Comparison of ENCODE assay signal across 10 cellular contexts in the genomic region with DNA sequence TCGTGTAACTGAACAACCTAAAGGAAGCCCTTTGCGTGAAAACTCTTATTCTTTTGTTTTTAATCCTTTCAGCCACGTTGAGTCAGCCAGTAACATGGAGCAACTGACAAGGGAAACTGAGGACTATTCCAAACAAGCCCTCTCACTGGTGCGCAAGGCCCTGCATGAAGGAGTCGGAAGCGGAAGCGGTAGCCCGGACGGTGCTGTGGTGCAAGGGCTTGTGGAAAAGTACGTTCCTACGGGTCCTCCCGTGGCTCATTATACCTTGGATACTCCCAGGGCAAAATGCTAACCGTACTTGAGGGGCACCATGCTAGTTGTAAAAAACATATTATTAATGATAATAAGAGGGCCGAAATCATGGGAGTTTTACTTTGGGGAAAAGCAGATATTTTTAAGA. TPM values are rescaled to one million over a fixed set of nuclear protein-coding genes. Genes with fewer than 3 reads are reported as not detected.
DNase-seq lines count a peak whose midpoint lies in the region; ATAC-seq, FAIRE-seq and TF ChIP-seq lines count a peak whose summit lies in the region.
"Had no signal": no experiment of that assay in that cellular context is flagged by ENCODE, and none has a peak within 500 bp of the region (broad histone marks: within the 10 kb centered on the region; RNA-seq: fewer than 3 reads in every experiment).

No MANE protein-coding gene starts in this region.

- CTCF ChIA-PET in AG04449 (lab: Yijun Ruan, JAX): interaction anchor here (0.8 to 2.1 kb wide), 39 partner anchors 10 to 279 kb away, joined by 3 to 54 read pairs (median 6); no protein-coding TSS in a partner anchor
- CTCF ChIA-PET in H1 (lab: Charles Lee; ENCODE audit: partially characterized antibody): interaction anchor here (0.8 to 2.3 kb wide), 27 partner anchors 11 to 420 kb away, joined by 3 to 15 read pairs (median 5); no protein-coding TSS in a partner anchor
- CTCF ChIA-PET in naive thymus-derived CD4-positive, alpha-beta T cell (lab: Charles Lee): no interaction called here

- no peak overlapping the region for H3K56ac ChIP-seq in H1 (replicated peaks; ENCODE audit: insufficient read length, low read depth, low read length)

- H3K79me2 ChIP-seq in H1 (ENCODE audit: control insufficient read depth in 1 of 2, insufficient read depth in 2 of 2, low read length in 2 of 2): no peaks in the 10 kb centered on the region

- H3K27ac Mint-ChIP-seq in naive thymus-derived CD4-positive, alpha-beta T cell: no peak overlapping the region
- H3K27ac Mint-ChIP-seq: CD4-positive, CD25-positive, alpha-beta regulatory T cell had no signal

- TF ChIP-seq POLR2A in H1 (IDR thresholded peaks at IDR 0.05; ENCODE audit: control extremely low read depth in 1 of 2, low read depth in 2 of 2, low read length in 2 of 2): no peak

- no peak for TF ChIP-seq RAD21 in H1 (IDR thresholded peaks at IDR 0.05 in 1 of 2, conservative IDR thresholded peaks at IDR 0.05 in 1 of 2; ENCODE audit: low read depth in 2 of 2, low read length in 2 of 2)

- H3K4me2 ChIP-seq in H1 (ENCODE audit: insufficient read depth in 1 of 2, low read depth in 2 of 2, low read length in 2 of 2) (peak overlapping the region; percentile 52 to 58; a peak in 3 of 4 replicates), neuronal stem cell (ENCODE audit: insufficient read depth, low read length, poor library complexity, severe bottlenecking) (no peak overlapping the region)

- no peaks in the 10 kb centered on the region for H4K20me1 ChIP-seq in H1 (replicated peaks in 1 of 2; ENCODE audit: control insufficient read depth in 1 of 2, insufficient read depth in 2 of 2, low read length in 2 of 2)

- WGBS in H1 (ENCODE audit: extremely low coverage in 1 of 2, insufficient coverage in 1 of 2, insufficient read length in 1 of 2, insufficient replicate concordance in 2 of 2, low coverage in 1 of 2, low lambda C conversion rate in 2 of 2, missing lambda C conversion rate in 1 of 2), 2 experiments: 76% methylated on average over 14 of the region's 14 CpGs; no CpG with 5 or more reads in 1 of the 2 experiments
- no CpG with 5 or more reads among the region's 14 CpGs for WGBS in neuronal stem cell (ENCODE audit: extremely low coverage in 2 of 2, insufficient read length in 2 of 2, insufficient replicate concordance in 1 of 2), 2 donors

- no peaks in the 10 kb centered on the region for H3K9me3 ChIP-seq in H1 (ENCODE audit: insufficient read depth in 2 of 2, low read depth in 1 of 2, low read length in 1 of 2)
- H3K9me3 ChIP-seq in neuronal stem cell (replicated peaks in 1 of 2; ENCODE audit: control insufficient read depth in 2 of 2, insufficient read depth in 1 of 2, low read depth in 1 of 2, low read length in 2 of 2): no peaks in the 10 kb centered on the region
- H3K9me3 ChIP-seq in naive thymus-derived CD4-positive, alpha-beta T cell (ENCODE audit: control insufficient read depth in 2 of 3, low read length in 3 of 3): no peaks in the 10 kb centered on the region

- H2AK5ac ChIP-seq in H1 (ENCODE audit: low read depth, low read length) (no peak overlapping the region), neuronal stem cell (ENCODE audit: low read depth, low read length) (no peak overlapping the region)

- H3K9ac ChIP-seq in H1 (replicated peaks in 1 of 4; ENCODE audit: extremely low read depth in 1 of 4, low read depth in 3 of 4, low read length in 3 of 4) (no peak overlapping the region), neuronal stem cell (ENCODE audit: low read depth, low read length, poor library complexity) (no peak overlapping the region)

- H3K9me3 Mint-ChIP-seq in naive thymus-derived CD4-positive, alpha-beta T cell: no peaks in the 10 kb centered on the region
- H3K9me3 Mint-ChIP-seq: CD4-positive, CD25-positive, alpha-beta regulatory T cell had no signal

- H2BK15ac ChIP-seq in H1 (ENCODE audit: low read length) (no peak overlapping the region), neuronal stem cell (ENCODE audit: low read length) (no peak overlapping the region)

- H2BK120ac ChIP-seq in H1 (replicated peaks; ENCODE audit: low read depth, low read length) (no peak overlapping the region), neuronal stem cell (ENCODE audit: low read depth, low read length) (no peak overlapping the region)

- H3K4me3 ChIP-seq in AG04449 (ENCODE audit: low read depth, low read length): peak overlapping the region; percentile 56
- H3K4me3 ChIP-seq in H1 (ENCODE audit: extremely low read depth in 1 of 4, insufficient read depth in 2 of 4, low read depth in 3 of 4, low read length in 4 of 4): peak overlapping the region in 1 of 4 experiments; percentile 44; a peak in 1 of 8 replicates
- no peak overlapping the region for H3K4me3 ChIP-seq in neuronal stem cell (ENCODE audit: low read length in 2 of 2)
- no peak overlapping the region for H3K4me3 ChIP-seq in naive thymus-derived CD4-positive, alpha-beta T cell (ENCODE audit: low read length)

- H3K27me3 ChIP-seq in H1 (replicated peaks in 1 of 4; ENCODE audit: control insufficient read depth in 3 of 4, extremely low read depth in 1 of 4, insufficient read depth in 3 of 4, low read length in 3 of 4) (no peaks in the 10 kb centered on the region), neuronal stem cell (ENCODE audit: control insufficient read depth in 3 of 3, insufficient read depth in 3 of 3, low read depth in 1 of 3, low read length in 3 of 3) (no peaks in the 10 kb centered on the region)
- no peaks in the 10 kb centered on the region for H3K27me3 ChIP-seq in naive thymus-derived CD4-positive, alpha-beta T cell (ENCODE audit: control insufficient read depth in 2 of 2, insufficient read depth in 2 of 2, low read length in 2 of 2)

- H2BK5ac ChIP-seq in H1 (ENCODE audit: low read depth, low read length): 0 out of 2 replicates have a peak overlapping the region, but pooled peaks have one; percentile 8
- no peak overlapping the region for H2BK5ac ChIP-seq in neuronal stem cell (ENCODE audit: low read length)

- TF ChIP-seq CTCF in AG04449 (IDR thresholded peaks at IDR 0.05; ENCODE audit: insufficient read depth, low read length, missing control alignments) (no peak), H1 (IDR thresholded peaks at IDR 0.05; ENCODE audit: control extremely low read depth in 1 of 3, insufficient read depth in 1 of 3, low read depth in 1 of 3, low read length in 3 of 3) (no peak)

- H3K23me2 ChIP-seq in H1 (ENCODE audit: low read depth, low read length): no peaks in the 10 kb centered on the region; the same call in 1 of the 2 replicates

- no peak for FAIRE-seq in H1 (lab: Jason Lieb, UNC)

- H4K91ac ChIP-seq in H1 (replicated peaks; ENCODE audit: insufficient read length, low read length): peak overlapping the region; percentile 79
- H4K91ac ChIP-seq in neuronal stem cell (ENCODE audit: low read depth, low read length, poor library complexity): no peak overlapping the region

- H3K4me1 ChIP-seq in H1 (replicated peaks in 1 of 4; ENCODE audit: control insufficient read depth in 3 of 4, insufficient read depth in 4 of 4, low read length in 3 of 4) (peaks cover 7 to 12% (median 10%) of the 10 kb centered on the region in 4 experiments; a peak in 6 of 7 replicates), neuronal stem cell (ENCODE audit: control insufficient read depth in 2 of 2, insufficient read depth in 1 of 2, low read depth in 1 of 2, low read length in 2 of 2) (peaks cover 0 to 17% of the 10 kb centered on the region in 2 donors)
- H3K4me1 ChIP-seq in naive thymus-derived CD4-positive, alpha-beta T cell (ENCODE audit: control insufficient read depth in 2 of 2, insufficient read depth in 2 of 2, low read length in 2 of 2): no peaks in the 10 kb centered on the region

- H3K27ac ChIP-seq in H1 (ENCODE audit: low read depth, low read length) (no peak overlapping the region), neuronal stem cell (replicated peaks; ENCODE audit: low read length) (peak overlapping the region; percentile 88)
- H3K27ac ChIP-seq in naive thymus-derived CD4-positive, alpha-beta T cell (ENCODE audit: low read depth, low read length): no peak overlapping the region

- no peak overlapping the region for H3K4ac ChIP-seq in H1 (replicated peaks; ENCODE audit: insufficient read length, low read depth, low read length)
- no peak overlapping the region for H3K4ac ChIP-seq in neuronal stem cell (ENCODE audit: low read length)

- H3K18ac ChIP-seq in H1 (ENCODE audit: extremely low read depth, low read length) (no peak overlapping the region), neuronal stem cell (ENCODE audit: low read length) (no peak overlapping the region)

- POLR2A ChIA-PET in AG04449 (lab: Yijun Ruan, JAX) (interaction anchor here (0.7 to 1.3 kb wide), 6 partner anchors 33 to 1755 kb away, joined by 3 to 7 read pairs (median 6); no protein-coding TSS in a partner anchor), H1 (lab: Charles Lee; ENCODE audit: partially characterized antibody) (interaction anchor here (1.1 to 2.0 kb wide), 4 partner anchors 11 to 43 kb away, joined by 3 to 5 read pairs (median 4); no protein-coding TSS in a partner anchor)
- POLR2A ChIA-PET in naive thymus-derived CD4-positive, alpha-beta T cell (lab: Charles Lee): interaction anchor here (0.6 kb wide), 1 partner anchor 129 kb away, joined by 3 read pairs; no protein-coding TSS in a partner anchor

- no peaks in the 10 kb centered on the region for H3K36me3 Mint-ChIP-seq in naive thymus-derived CD4-positive, alpha-beta T cell
- H3K36me3 Mint-ChIP-seq: CD4-positive, CD25-positive, alpha-beta regulatory T cell had no signal

- H4K8ac ChIP-seq in H1 (ENCODE audit: extremely low read depth, insufficient read depth, low read length) (no peak overlapping the region; the same call in 1 of the 2 replicates), neuronal stem cell (ENCODE audit: low read depth, low read length) (no peak overlapping the region)

- H2BK12ac ChIP-seq in H1 (ENCODE audit: low read depth, low read length) (no peak overlapping the region), neuronal stem cell (ENCODE audit: low read length) (no peak overlapping the region)

- H3K14ac ChIP-seq in H1 (ENCODE audit: insufficient read length) (no peak overlapping the region), neuronal stem cell (ENCODE audit: low read length) (no peak overlapping the region)

- no peak for ATAC-seq in naive thymus-derived CD4-positive, alpha-beta T cell
- ATAC-seq in esophagus mucosa: no peak

- TF ChIP-seq EP300 in H1 (IDR thresholded peaks at IDR 0.05; ENCODE audit: borderline replicate concordance in 1 of 2, low read depth in 2 of 2, low read length in 2 of 2): no peak

- intact Hi-C loops in naive thymus-derived CD4-positive, alpha-beta T cell (cut with micrococcal nuclease): no loop called here

- DNase-seq in AG04449 (ENCODE audit: low read depth, low spot score) (no peak), NCI-H2227 treated with DMSO at 0.1 percent for 48 hours (lab: John Stamatoyannopoulos, UW) (peak; percentile 67), H1 (ENCODE audit: low read depth in 1 of 2, low spot score in 2 of 2) (no peak), neuronal stem cell (ENCODE audit: low spot score) (no peak), occipital lobe (lab: John Stamatoyannopoulos, UW) (no peak)
- no peak for DNase-seq in naive thymus-derived CD4-positive, alpha-beta T cell
- DNase-seq in NK-92 treated with Interleukin-12 subunit alpha and Interleukin-12 subunit beta, amount 100 ng/mL, for 24 hours (lab: John Stamatoyannopoulos, UW): no peak
- DNase-seq: CD4-positive, CD25-positive, alpha-beta regulatory T cell; RPMI8226 had no signal

- no peak overlapping the region for H3K23ac ChIP-seq in H1 (ENCODE audit: insufficient read length)
- H3K23ac ChIP-seq in neuronal stem cell (ENCODE audit: low read depth, low read length, poor library complexity): no peak overlapping the region

- H2AFZ ChIP-seq in H1 (ENCODE audit: low read length) (no peak overlapping the region), neuronal stem cell (ENCODE audit: low read length) (peak overlapping the region; percentile 94)

- H3K4me3 Mint-ChIP-seq in naive thymus-derived CD4-positive, alpha-beta T cell: no peak overlapping the region
- H3K4me3 Mint-ChIP-seq: CD4-positive, CD25-positive, alpha-beta regulatory T cell had no signal

- peaks cover 0 to 9% (median 1%) of the 10 kb centered on the region in 5 donors for H3K27me3 Mint-ChIP-seq in naive thymus-derived CD4-positive, alpha-beta T cell

- peaks cover 0 to 3% (median 0%) of the 10 kb centered on the region in 4 experiments; a peak in 1 of 8 replicates for H3K36me3 ChIP-seq in H1 (ENCODE audit: control insufficient read depth in 2 of 4, insufficient read depth in 4 of 4, low read length in 3 of 4)
- H3K36me3 ChIP-seq in neuronal stem cell (replicated peaks in 1 of 2; ENCODE audit: control insufficient read depth in 2 of 2, insufficient read depth in 2 of 2, low read length in 2 of 2): no peaks in the 10 kb centered on the region
- H3K36me3 ChIP-seq in naive thymus-derived CD4-positive, alpha-beta T cell (ENCODE audit: control insufficient read depth in 2 of 3, insufficient read depth in 3 of 3, low read length in 3 of 3): no peaks in the 10 kb centered on the region

- peak overlapping the region; percentile 52 for H4K5ac ChIP-seq in H1 (ENCODE audit: insufficient read length, low read depth, low read length)

- no peaks in the 10 kb centered on the region for H3K79me1 ChIP-seq in H1 (ENCODE audit: low read depth, low read length)
- H3K79me1 ChIP-seq in neuronal stem cell (ENCODE audit: low read depth, low read length): no peaks in the 10 kb centered on the region

- H2BK20ac ChIP-seq in H1 (ENCODE audit: low read length): no peak overlapping the region

- H3K4me1 Mint-ChIP-seq in naive thymus-derived CD4-positive, alpha-beta T cell: no peaks in the 10 kb centered on the region
- H3K4me1 Mint-ChIP-seq: CD4-positive, CD25-positive, alpha-beta regulatory T cell had no signal

RNA-seq across cellular contexts. Expression of a gene that starts 49.4 kb away (rescaled TPM):
- total RNA-seq in H1 (2021; fragmentation: NEBNext Ultra II Directional; extraction: Animal tissue kit (Norgen Biotek cat#: 25700)): 12.9 and 13.0 TPM in 2 replicates
- 4.6 and 5.2 TPM in 2 replicates for polyA plus RNA-seq in H1 (2011; rRNA removed)
- 6.2 TPM for polyA plus RNA-seq in H1 (2011; cell fraction: cytosol; rRNA removed)
- 9.3 TPM for polyA plus RNA-seq in H1 (2011; cell fraction: nucleus; rRNA removed)
- 7.5 to 8.7 TPM (median 8.5 TPM) in 4 replicates for polyA plus RNA-seq in H1 (2012, experiment 1 of 2)
- polyA plus RNA-seq in H1 (2012, experiment 2 of 2): 1.5 TPM
- polyA plus RNA-seq in H1 (2013, experiment 1 of 2): 14.3 TPM
- polyA plus RNA-seq in H1 (2013, experiment 2 of 2): 13.5 TPM
- 11.9 and 16.9 TPM in 2 replicates for polyA minus RNA-seq in H1 (2011; rRNA and poly(A)+ RNA removed)
- polyA minus RNA-seq in H1 (2011; cell fraction: cytosol; rRNA and poly(A)+ RNA removed): 5.7 TPM
- 7.2 TPM for polyA minus RNA-seq in H1 (2011; cell fraction: nucleus; rRNA and poly(A)+ RNA removed)
- polyA plus RNA-seq in neuronal stem cell (2013, experiment 1 of 2): 0.20 TPM
- polyA plus RNA-seq in neuronal stem cell (2013, experiment 2 of 2): 0.25 TPM
- under 1 TPM in 1 of 5 experiments, not detected in 4; 0.51 TPM for total RNA-seq in naive thymus-derived CD4-positive, alpha-beta T cell
- polyA plus RNA-seq in naive thymus-derived CD4-positive, alpha-beta T cell: not detected
- total RNA-seq in occipital lobe (0.16 TPM), esophagus mucosa (15.9 TPM)
- total RNA-seq: CD4-positive, CD25-positive, alpha-beta regulatory T cell had no signal
- polyA plus RNA-seq: CD4-positive, CD25-positive, alpha-beta regulatory T cell had no signal
